ENCODE assay signal across 8 cellular contexts in genomic region chr9:78030553-78031270, GRCh38.
A peak's percentile ranks its signal among the peaks of the same experiment; 100 is the strongest.
DNase-seq lines count a peak whose midpoint lies in the region; ATAC-seq lines count a peak whose summit lies in the region.

No MANE protein-coding gene starts in this region.

- H3K27me3 ChIP-seq in layer of hippocampus (ENCODE audit: control insufficient read depth, insufficient read depth, low read length) = no peaks in the 10 kb centered on the region

- ATAC-seq in activated CD4-positive, CD25-positive, alpha-beta regulatory T cell treated with anti-CD3 and anti-CD28 coated beads, Interleukin-2, amount 50 U/mL, for 24 hours = peak; percentile 14 to 27
- ATAC-seq in GM19452 (IDR thresholded peaks at IDR 0.05; ENCODE audit: unreplicated experiment) = no peak

- peak overlapping the region; percentile 90 for H3K27ac ChIP-seq in layer of hippocampus (ENCODE audit: low read depth, low read length)

- DNase-seq in CD1c-positive myeloid dendritic cell (ENCODE audit: extremely low spot score) (peak; percentile 53), Kasumi-1 (lab: John Stamatoyannopoulos, UW) (peak; percentile 36 to 44), cerebellar cortex (ENCODE audit: low spot score) (peak; percentile 53), NOMO-1 treated with dmso at 0.1 percent for 144 hours (lab: John Stamatoyannopoulos, UW; ENCODE audit: unreplicated experiment) (no peak)
- DNase-seq in stimulated activated CD4-positive, alpha-beta T cell treated with anti-CD3 and anti-CD28 coated beads, Interleukin-15, amount 100 ng/mL, for 24 hours = peak; percentile 67
